Comparison of ENCODE assay signal across 1 cellular context in the genomic region with DNA sequence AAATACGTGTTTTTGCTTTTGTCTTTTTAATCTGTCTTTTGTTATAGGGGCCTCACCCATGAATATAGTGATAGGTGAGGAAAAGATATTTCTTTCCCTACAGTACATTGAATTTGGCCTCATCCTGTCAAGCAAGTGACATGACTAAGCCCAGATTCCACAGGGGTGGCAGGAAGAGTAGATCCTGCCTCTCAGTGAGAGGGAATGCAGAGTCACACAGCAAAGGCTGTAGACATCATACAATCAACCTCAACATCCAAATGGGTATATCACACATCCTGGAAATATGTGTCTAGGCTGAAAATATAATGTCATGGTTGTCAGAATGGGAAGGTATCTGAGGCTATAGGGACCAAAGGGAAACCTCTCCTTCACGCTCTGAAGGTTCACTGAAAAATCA.
TF ChIP-seq lines count a peak whose summit lies in the region.

No MANE protein-coding gene starts in this region.

TF ChIP-seq in H1, 55 proteins besides CTCF, POLR2A, EP300 and RAD21:
- TF ChIP-seq CBX8 (IDR thresholded peaks at IDR 0.05; ENCODE audit: borderline replicate concordance, low read depth, low read length) (no peak), KDM1A (IDR thresholded peaks at IDR 0.05; ENCODE audit: borderline replicate concordance, low read length) (no peak), POU5F1 (IDR thresholded peaks at IDR 0.05; ENCODE audit: low read depth, low read length) (no peak), SIN3A (conservative IDR thresholded peaks at IDR 0.05 in 1 of 2, IDR thresholded peaks at IDR 0.05 in 1 of 2; ENCODE audit: low read depth in 1 of 2, low read length in 2 of 2) (no peak), PHF8 (conservative IDR thresholded peaks at IDR 0.05; ENCODE audit: low read depth, low read length) (no peak), NANOG (IDR thresholded peaks at IDR 0.05; ENCODE audit: insufficient read depth, low read depth, low read length, poor library complexity, severe bottlenecking) (no peak), ZNF274 (IDR thresholded peaks at IDR 0.05; ENCODE audit: borderline replicate concordance, extremely low read depth, low read length) (no peak), JUN (IDR thresholded peaks at IDR 0.05; ENCODE audit: low read depth, low read length) (no peak), TBP (IDR thresholded peaks at IDR 0.05; ENCODE audit: low read depth, low read length) (no peak), CREB1 (IDR thresholded peaks at IDR 0.05) (no peak), CHD2 (IDR thresholded peaks at IDR 0.05; ENCODE audit: low read length) (no peak), CEBPB (IDR thresholded peaks at IDR 0.05; ENCODE audit: low read depth, low read length) (no peak), RNF2 (IDR thresholded peaks at IDR 0.05; ENCODE audit: borderline replicate concordance, low read depth, low read length, missing control alignments, poor library complexity, severe bottlenecking) (no peak), MAFK (IDR thresholded peaks at IDR 0.05; ENCODE audit: low read depth, low read length) (no peak), SRF (IDR thresholded peaks at IDR 0.05; ENCODE audit: low read depth, low read length) (no peak)
- TF ChIP-seq, protein P1, sequence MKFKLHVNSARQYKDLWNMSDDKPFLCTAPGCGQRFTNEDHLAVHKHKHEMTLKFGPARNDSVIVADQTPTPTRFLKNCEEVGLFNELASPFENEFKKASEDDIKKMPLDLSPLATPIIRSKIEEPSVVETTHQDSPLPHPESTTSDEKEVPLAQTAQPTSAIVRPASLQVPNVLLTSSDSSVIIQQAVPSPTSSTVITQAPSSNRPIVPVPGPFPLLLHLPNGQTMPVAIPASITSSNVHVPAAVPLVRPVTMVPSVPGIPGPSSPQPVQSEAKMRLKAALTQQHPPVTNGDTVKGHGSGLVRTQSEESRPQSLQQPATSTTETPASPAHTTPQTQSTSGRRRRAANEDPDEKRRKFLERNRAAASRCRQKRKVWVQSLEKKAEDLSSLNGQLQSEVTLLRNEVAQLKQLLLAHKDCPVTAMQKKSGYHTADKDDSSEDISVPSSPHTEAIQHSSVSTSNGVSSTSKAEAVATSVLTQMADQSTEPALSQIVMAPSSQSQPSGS (IDR thresholded peaks at IDR 0.05; ENCODE audit: low read length), result no peak
- TF ChIP-seq, protein P2, sequence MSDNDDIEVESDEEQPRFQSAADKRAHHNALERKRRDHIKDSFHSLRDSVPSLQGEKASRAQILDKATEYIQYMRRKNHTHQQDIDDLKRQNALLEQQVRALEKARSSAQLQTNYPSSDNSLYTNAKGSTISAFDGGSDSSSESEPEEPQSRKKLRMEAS (IDR thresholded peaks at IDR 0.05), result no peak
